In the genomic region with DNA sequence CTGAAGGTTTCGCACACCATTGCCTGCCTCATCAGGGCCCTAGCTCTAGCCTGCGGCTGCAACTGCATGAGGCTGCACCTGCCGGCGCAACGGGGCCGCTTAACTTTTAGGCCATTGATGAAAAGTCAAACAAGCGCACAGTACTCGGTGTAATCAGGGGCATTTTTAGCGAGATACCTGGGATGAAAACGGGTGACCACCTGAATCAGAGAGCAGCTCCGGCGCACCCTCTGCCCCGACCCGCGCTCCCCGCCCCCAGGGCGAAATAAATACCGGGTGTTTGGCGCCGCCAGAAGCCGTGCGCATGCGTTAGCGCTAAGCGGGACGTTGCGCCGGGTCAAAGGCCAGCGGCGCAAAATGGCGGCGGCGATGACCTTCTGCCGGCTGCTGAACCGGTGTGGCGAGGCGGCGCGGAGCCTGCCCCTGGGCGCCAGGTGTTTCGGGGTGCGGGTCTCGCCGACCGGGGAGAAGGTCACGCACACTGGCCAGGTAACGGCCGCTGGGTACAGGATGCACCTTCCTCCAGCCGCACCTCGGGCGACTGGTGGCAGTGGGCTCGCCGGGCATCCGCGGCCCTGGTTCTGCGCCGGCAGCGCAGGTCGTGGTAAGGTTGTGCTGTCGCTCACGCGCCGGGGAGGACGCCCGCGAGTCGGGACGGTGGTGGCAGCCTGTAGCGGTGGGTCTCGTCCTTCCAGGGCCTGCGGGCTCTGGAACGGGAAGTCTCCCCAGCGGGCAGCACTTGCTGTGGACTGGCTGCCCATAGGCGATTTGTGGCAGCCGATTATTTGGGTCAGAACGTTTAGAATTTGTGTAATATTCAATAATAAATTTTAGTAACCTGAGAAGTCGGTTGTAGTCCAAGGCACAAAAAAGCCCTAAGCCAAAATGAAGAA, we compare ENCODE assay signal across 1 cellular context.
TF ChIP-seq lines count a peak whose summit lies in the region.

A gene (plus strand): TSS at position 347 of the 893 bp plus-strand sequence. CDS start 11 bp downstream, at position 358.

TF ChIP-seq in K562, 482 proteins besides CTCF, POLR2A, EP300 and RAD21 (continued from another document):
- TF ChIP-seq, protein P1, sequence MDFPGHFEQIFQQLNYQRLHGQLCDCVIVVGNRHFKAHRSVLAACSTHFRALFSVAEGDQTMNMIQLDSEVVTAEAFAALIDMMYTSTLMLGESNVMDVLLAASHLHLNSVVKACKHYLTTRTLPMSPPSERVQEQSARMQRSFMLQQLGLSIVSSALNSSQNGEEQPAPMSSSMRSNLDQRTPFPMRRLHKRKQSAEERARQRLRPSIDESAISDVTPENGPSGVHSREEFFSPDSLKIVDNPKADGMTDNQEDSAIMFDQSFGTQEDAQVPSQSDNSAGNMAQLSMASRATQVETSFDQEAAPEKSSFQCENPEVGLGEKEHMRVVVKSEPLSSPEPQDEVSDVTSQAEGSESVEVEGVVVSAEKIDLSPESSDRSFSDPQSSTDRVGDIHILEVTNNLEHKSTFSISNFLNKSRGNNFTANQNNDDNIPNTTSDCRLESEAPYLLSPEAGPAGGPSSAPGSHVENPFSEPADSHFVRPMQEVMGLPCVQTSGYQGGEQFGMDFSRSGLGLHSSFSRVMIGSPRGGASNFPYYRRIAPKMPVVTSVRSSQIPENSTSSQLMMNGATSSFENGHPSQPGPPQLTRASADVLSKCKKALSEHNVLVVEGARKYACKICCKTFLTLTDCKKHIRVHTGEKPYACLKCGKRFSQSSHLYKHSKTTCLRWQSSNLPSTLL (IDR thresholded peaks at IDR 0.05), result no peak
- TF ChIP-seq FOXJ3 (CRISPR knock-in tag; IDR thresholded peaks at IDR 0.05) (no peak), ZNF274 (IDR thresholded peaks at IDR 0.05; ENCODE audit: borderline replicate concordance, low read depth, low read length) (no peak), CREBBP (IDR thresholded peaks at IDR 0.05; ENCODE audit: low read depth, low read length) (no peak), IFI16 (CRISPR knock-in tag; IDR thresholded peaks at IDR 0.05) (no peak), KHSRP (IDR thresholded peaks at IDR 0.05) (no peak), BCL6 (CRISPR knock-in tag; IDR thresholded peaks at IDR 0.05) (no peak), ELF1 (tag; IDR thresholded peaks at IDR 0.05) (no peak), HDAC6 (IDR thresholded peaks at IDR 0.05; ENCODE audit: low read depth, low read length) (no peak), YBX1 (IDR thresholded peaks at IDR 0.05) (no peak), NFRKB (IDR thresholded peaks at IDR 0.05; ENCODE audit: low read depth) (peak; percentile 89), ZNF830 (CRISPR knock-in tag; IDR thresholded peaks at IDR 0.05) (no peak), EHMT2 (IDR thresholded peaks at IDR 0.05) (no peak), ZNF436 (CRISPR knock-in tag; IDR thresholded peaks at IDR 0.05) (no peak), POLR2AphosphoS2 (IDR thresholded peaks at IDR 0.05; ENCODE audit: low read length) (no peak; the same call in 1 of the 2 replicates), BRD9 (IDR thresholded peaks at IDR 0.05; ENCODE audit: low read depth, partially characterized antibody) (no peak), NCOR1 (IDR thresholded peaks at IDR 0.05) (peak; percentile 4; the same call in 1 of the 2 replicates), C11orf30 (IDR thresholded peaks at IDR 0.05; ENCODE audit: low read depth) (peak; percentile 91), LARP7 (IDR thresholded peaks at IDR 0.05) (no peak; the same call in 1 of the 2 replicates), PCBP2 (IDR thresholded peaks at IDR 0.05; ENCODE audit: low read depth, low read length, poor library complexity, severe bottlenecking) (no peak), ATF7 (IDR thresholded peaks at IDR 0.05) (0 out of 2 replicates have a peak, but pooled peaks have one; percentile 71), CBFA2T2 (conservative IDR thresholded peaks at IDR 0.05) (no peak), KLF13 (tag; IDR thresholded peaks at IDR 0.05; ENCODE audit: borderline replicate concordance, low read depth) (no peak), SRSF9 (IDR thresholded peaks at IDR 0.05; ENCODE audit: borderline replicate concordance, low read depth, low read length) (no peak), ZNF766 (CRISPR knock-in tag; conservative IDR thresholded peaks at IDR 0.05) (no peak), KLF6 (CRISPR knock-in tag; IDR thresholded peaks at IDR 0.05; ENCODE audit: borderline replicate concordance) (no peak)
- TF ChIP-seq, protein P2, sequence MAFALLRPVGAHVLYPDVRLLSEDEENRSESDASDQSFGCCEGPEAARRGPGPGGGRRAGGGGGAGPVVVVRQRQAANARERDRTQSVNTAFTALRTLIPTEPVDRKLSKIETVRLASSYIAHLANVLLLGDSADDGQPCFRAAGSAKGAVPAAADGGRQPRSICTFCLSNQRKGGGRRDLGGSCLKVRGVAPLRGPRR (CRISPR knock-in tag; IDR thresholded peaks at IDR 0.05), result no peak
- TF ChIP-seq, protein P3, sequence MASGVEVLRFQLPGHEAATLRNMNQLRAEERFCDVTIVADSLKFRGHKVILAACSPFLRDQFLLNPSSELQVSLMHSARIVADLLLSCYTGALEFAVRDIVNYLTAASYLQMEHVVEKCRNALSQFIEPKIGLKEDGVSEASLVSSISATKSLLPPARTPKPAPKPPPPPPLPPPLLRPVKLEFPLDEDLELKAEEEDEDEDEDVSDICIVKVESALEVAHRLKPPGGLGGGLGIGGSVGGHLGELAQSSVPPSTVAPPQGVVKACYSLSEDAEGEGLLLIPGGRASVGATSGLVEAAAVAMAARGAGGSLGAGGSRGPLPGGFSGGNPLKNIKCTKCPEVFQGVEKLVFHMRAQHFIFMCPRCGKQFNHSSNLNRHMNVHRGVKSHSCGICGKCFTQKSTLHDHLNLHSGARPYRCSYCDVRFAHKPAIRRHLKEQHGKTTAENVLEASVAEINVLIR (CRISPR knock-in tag; IDR thresholded peaks at IDR 0.05), result 0 out of 2 replicates have a peak, but pooled peaks have one; percentile 29
- TF ChIP-seq, protein P4, sequence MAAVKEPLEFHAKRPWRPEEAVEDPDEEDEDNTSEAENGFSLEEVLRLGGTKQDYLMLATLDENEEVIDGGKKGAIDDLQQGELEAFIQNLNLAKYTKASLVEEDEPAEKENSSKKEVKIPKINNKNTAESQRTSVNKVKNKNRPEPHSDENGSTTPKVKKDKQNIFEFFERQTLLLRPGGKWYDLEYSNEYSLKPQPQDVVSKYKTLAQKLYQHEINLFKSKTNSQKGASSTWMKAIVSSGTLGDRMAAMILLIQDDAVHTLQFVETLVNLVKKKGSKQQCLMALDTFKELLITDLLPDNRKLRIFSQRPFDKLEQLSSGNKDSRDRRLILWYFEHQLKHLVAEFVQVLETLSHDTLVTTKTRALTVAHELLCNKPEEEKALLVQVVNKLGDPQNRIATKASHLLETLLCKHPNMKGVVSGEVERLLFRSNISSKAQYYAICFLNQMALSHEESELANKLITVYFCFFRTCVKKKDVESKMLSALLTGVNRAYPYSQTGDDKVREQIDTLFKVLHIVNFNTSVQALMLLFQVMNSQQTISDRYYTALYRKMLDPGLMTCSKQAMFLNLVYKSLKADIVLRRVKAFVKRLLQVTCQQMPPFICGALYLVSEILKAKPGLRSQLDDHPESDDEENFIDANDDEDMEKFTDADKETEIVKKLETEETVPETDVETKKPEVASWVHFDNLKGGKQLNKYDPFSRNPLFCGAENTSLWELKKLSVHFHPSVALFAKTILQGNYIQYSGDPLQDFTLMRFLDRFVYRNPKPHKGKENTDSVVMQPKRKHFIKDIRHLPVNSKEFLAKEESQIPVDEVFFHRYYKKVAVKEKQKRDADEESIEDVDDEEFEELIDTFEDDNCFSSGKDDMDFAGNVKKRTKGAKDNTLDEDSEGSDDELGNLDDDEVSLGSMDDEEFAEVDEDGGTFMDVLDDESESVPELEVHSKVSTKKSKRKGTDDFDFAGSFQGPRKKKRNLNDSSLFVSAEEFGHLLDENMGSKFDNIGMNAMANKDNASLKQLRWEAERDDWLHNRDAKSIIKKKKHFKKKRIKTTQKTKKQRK (IDR thresholded peaks at IDR 0.05; ENCODE audit: borderline replicate concordance, low read depth, low read length), result no peak
- TF ChIP-seq, protein P5, sequence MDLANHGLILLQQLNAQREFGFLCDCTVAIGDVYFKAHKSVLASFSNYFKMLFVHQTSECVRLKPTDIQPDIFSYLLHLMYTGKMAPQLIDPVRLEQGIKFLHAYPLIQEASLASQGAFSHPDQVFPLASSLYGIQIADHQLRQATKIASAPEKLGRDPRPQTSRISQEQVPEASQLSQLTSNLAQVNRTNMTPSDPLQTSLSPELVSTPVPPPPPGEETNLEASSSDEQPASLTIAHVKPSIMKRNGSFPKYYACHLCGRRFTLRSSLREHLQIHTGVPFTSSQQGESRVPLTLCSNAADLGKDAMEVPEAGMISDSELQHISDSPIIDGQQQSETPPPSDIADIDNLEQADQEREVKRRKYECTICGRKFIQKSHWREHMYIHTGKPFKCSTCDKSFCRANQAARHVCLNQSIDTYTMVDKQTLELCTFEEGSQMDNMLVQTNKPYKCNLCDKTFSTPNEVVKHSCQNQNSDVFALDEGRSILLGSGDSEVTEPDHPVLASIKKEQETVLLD (IDR thresholded peaks at IDR 0.05), result peak; percentile 97
